20 cellular contexts compared by ENCODE assay signal in the genomic region with DNA sequence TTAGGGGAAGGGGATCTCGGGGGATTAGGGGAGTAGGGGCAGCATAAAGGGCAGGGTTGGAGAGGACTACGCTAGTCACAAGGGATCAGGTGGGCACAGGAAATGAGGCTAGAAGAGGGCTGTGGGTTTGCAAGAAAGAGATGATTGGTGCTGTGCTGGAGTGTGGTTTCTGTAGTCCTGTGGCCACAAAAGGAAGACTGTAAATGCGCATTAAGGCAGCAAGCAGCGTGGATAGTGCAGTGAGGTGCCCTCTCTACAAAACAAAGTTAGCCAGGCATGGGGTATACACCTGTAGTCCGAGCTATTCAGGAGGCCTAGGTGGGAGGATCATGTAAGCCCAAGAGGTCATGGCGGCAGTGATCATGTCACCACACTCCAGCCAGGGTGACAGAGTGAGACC.
DNase-seq lines count a peak whose midpoint lies in the region; ATAC-seq, FAIRE-seq and TF ChIP-seq lines count a peak whose summit lies in the region.
"Had no signal": no experiment of that assay in that cellular context is flagged by ENCODE, and none has a peak within 500 bp of the region (broad histone marks: within the 10 kb centered on the region; RNA-seq: fewer than 3 reads in every experiment).

No MANE protein-coding gene starts in this region.

- H3K9me3 Mint-ChIP-seq in activated CD4-positive, alpha-beta T cell treated with anti-CD3 and anti-CD28 coated beads for 36 hours (ENCODE audit: low read depth) = no peaks in the 10 kb centered on the region
- H3K9me3 Mint-ChIP-seq: activated B cell treated with CpG ODN at 0.5 μM for 24 hours had no signal

- CTCF ChIA-PET in activated CD4-positive, alpha-beta T cell treated with anti-CD3 and anti-CD28 coated beads for 36 hours (lab: Charles Lee) = interaction anchor here (1.6 kb wide), 1 partner anchor 14 kb away, joined by 4 read pairs; no protein-coding TSS in a partner anchor
- CTCF ChIA-PET in GM12878 (lab: Yijun Ruan, JAX) = no interaction called here

- H3K14ac ChIP-seq in trophoblast cell (ENCODE audit: low read length) = no peak overlapping the region

- peaks cover 39% of the 10 kb centered on the region for H3K36me3 Mint-ChIP-seq in activated CD4-positive, alpha-beta T cell treated with anti-CD3 and anti-CD28 coated beads for 36 hours (ENCODE audit: low read depth)

- no peak for TF ChIP-seq POLR2A in GM12878 (IDR thresholded peaks at IDR 0.05; ENCODE audit: low read depth, low read length)

- H3K9ac ChIP-seq in Loucy (ENCODE audit: low read depth, low read length, poor library complexity, severe bottlenecking) (no peak overlapping the region), GM12878 (ENCODE audit: control insufficient read depth, insufficient read depth, low read length) (no peak overlapping the region), trophoblast cell (ENCODE audit: low read length) (no peak overlapping the region)
- H3K9ac ChIP-seq: GM23248, parathyroid adenoma had no signal

- peaks cover 39% of the 10 kb centered on the region; the same call in 1 of the 2 replicates for H3K36me3 ChIP-seq in Loucy (ENCODE audit: insufficient read depth, low read length)
- H3K36me3 ChIP-seq in GM12878 (ENCODE audit: control insufficient read depth in 2 of 2, insufficient read depth in 2 of 2, low read length in 1 of 2) = peaks cover 3 to 9% of the 10 kb centered on the region in 2 experiments
- H3K36me3 ChIP-seq in trophoblast cell (ENCODE audit: control insufficient read depth in 1 of 2, insufficient read depth in 2 of 2, low read length in 2 of 2) = peaks cover 28 to 34% of the 10 kb centered on the region in 2 experiments

- H3K27ac Mint-ChIP-seq in activated CD4-positive, alpha-beta T cell treated with anti-CD3 and anti-CD28 coated beads for 36 hours = peak overlapping the region; percentile 60
- H3K27ac Mint-ChIP-seq: activated B cell treated with CpG ODN at 0.5 μM for 24 hours had no signal

- H3F3A ChIP-seq in Loucy (ENCODE audit: low read depth) = no peaks in the 10 kb centered on the region

- no peak overlapping the region for H4K91ac ChIP-seq in trophoblast cell (ENCODE audit: low read depth, low read length)

- BruUV-seq in GM12878 (replicated peaks; lab: Mats Ljungman, UMichigan) = no TSS peak

- no peaks in the 10 kb centered on the region for H3K27me3 ChIP-seq in Loucy (ENCODE audit: insufficient read depth, low read length, poor library complexity, severe bottlenecking)
- no peaks in the 10 kb centered on the region for H3K27me3 ChIP-seq in GM12878 (replicated peaks in 1 of 2; ENCODE audit: control insufficient read depth in 2 of 2, insufficient read depth in 2 of 2, low read length in 1 of 2)
- no peaks in the 10 kb centered on the region for H3K27me3 ChIP-seq in trophoblast cell (ENCODE audit: insufficient read depth, low read length)
- H3K27me3 ChIP-seq: upper lobe of right lung had no signal

- peaks cover 15% of the 10 kb centered on the region for H3K4me1 ChIP-seq in Loucy (ENCODE audit: insufficient read depth, low read length, poor library complexity, severe bottlenecking)
- no peaks in the 10 kb centered on the region for H3K4me1 ChIP-seq in GM12878 (ENCODE audit: control insufficient read depth, insufficient read depth, low read length)
- H3K4me1 ChIP-seq in trophoblast cell (ENCODE audit: control insufficient read depth in 1 of 2, insufficient read depth in 2 of 2, low read length in 2 of 2) = peaks cover 0 to 15% of the 10 kb centered on the region in 2 experiments
- H3K4me1 ChIP-seq: upper lobe of right lung had no signal

- peak overlapping the region; percentile 35 for H3K18ac ChIP-seq in trophoblast cell (ENCODE audit: low read length)

- TF ChIP-seq EP300 in GM12878 (IDR thresholded peaks at IDR 0.05; ENCODE audit: borderline replicate concordance in 1 of 2, control insufficient read depth in 1 of 2, low read depth in 2 of 2, low read length in 2 of 2) = no peak

- TF ChIP-seq CTCF in Loucy (conservative IDR thresholded peaks at IDR 0.05; ENCODE audit: low read length) (no peak), GM12878 (IDR thresholded peaks at IDR 0.05 in 2 of 3, conservative IDR thresholded peaks at IDR 0.05 in 1 of 3; ENCODE audit: control insufficient read depth in 2 of 3, extremely low read depth in 1 of 3, insufficient read depth in 1 of 3, low read depth in 3 of 3, low read length in 3 of 3) (no peak)

- H2BK12ac ChIP-seq in trophoblast cell (ENCODE audit: low read length) = no peak overlapping the region

- H4K8ac ChIP-seq in trophoblast cell (ENCODE audit: low read depth, low read length) = peak overlapping the region; percentile 16

- no peak overlapping the region for H2BK5ac ChIP-seq in trophoblast cell (ENCODE audit: low read depth, low read length, poor library complexity)

- H2AK5ac ChIP-seq in trophoblast cell (ENCODE audit: low read length) = no peak overlapping the region

- TF ChIP-seq RAD21 in GM12878 (IDR thresholded peaks at IDR 0.05; ENCODE audit: insufficient read depth, low read depth, low read length) = no peak

- 53% methylated on average over 6 of the region's 6 CpGs for WGBS in GM12878 (ENCODE audit: insufficient coverage, insufficient replicate concordance, low lambda C conversion rate, missing lambda C conversion rate)
- no CpG with 5 or more reads among the region's 6 CpGs for WGBS in trophoblast cell (ENCODE audit: extremely low coverage, insufficient coverage, insufficient read length)

- RAD21 ChIA-PET in GM12878 (lab: Charles Lee; ENCODE audit: unreplicated experiment) = interaction anchor here (0.8 kb wide), 1 partner anchor 250 kb away, joined by 3 read pairs; no protein-coding TSS in a partner anchor

- no peaks in the 10 kb centered on the region for H3K9me3 ChIP-seq in Loucy (ENCODE audit: insufficient read depth, low read depth, low read length)
- H3K9me3 ChIP-seq in GM12878 (replicated peaks; ENCODE audit: control insufficient read depth, insufficient read depth, low read length) = no peaks in the 10 kb centered on the region
- no peaks in the 10 kb centered on the region for H3K9me3 ChIP-seq in trophoblast cell (ENCODE audit: insufficient read depth, low read depth, low read length)
- H3K9me3 ChIP-seq: upper lobe of right lung had no signal

- in situ Hi-C loops in GM12878 (cut with MboI) = loop anchor here (25.0 kb wide), 1 partner anchor 884 kb away; no protein-coding TSS in a partner anchor

- no peak overlapping the region for H3K23ac ChIP-seq in trophoblast cell (ENCODE audit: low read length)

- intact Hi-C loops in activated CD4-positive, alpha-beta T cell treated with anti-CD3 and anti-CD28 coated beads for 36 hours (cut with DNase I, micrococcal nuclease) = no loop called here
- intact Hi-C loops in GM12878 (cut with micrococcal nuclease; ENCODE audit: unreplicated experiment) = no loop called here

- no peak for DNase-seq in activated CD4-positive, alpha-beta T cell treated with anti-CD3 and anti-CD28 coated beads for 36 hours
- no peak for DNase-seq in activated CD4-positive, alpha-beta T cell treated with anti-CD3 and anti-CD28 coated beads, Interleukin-2, amount 50 U/mL, for 4 hours
- DNase-seq in GM12878 (ENCODE audit: low read depth, low spot score) (no peak), trophoblast cell (no peak), cortex of kidney (lab: John Stamatoyannopoulos, UW) (no peak), HCEC 1CT (no peak), RCC 7860 (ENCODE audit: low spot score) (no peak)
- DNase-seq: activated B cell treated with CpG ODN at 0.5 μM for 24 hours, GM23248, Kasumi-1, NCI-H1417 treated with DMSO at 0.1 percent for 48 hours, NCI-H2227 treated with DMSO at 0.1 percent for 48 hours, upper lobe of right lung had no signal

- peaks cover 33% of the 10 kb centered on the region for H3K4me1 Mint-ChIP-seq in activated CD4-positive, alpha-beta T cell treated with anti-CD3 and anti-CD28 coated beads for 36 hours

- SMC1A ChIA-PET in GM12878 (lab: Charles Lee; ENCODE audit: uncharacterized antibody, unreplicated experiment) = interaction anchor here (0.9 kb wide), 1 partner anchor 21 kb away, joined by 3 read pairs; no protein-coding TSS in a partner anchor

- H3K27ac ChIP-seq in GM12878 (ENCODE audit: control insufficient read depth, insufficient read depth) (no peak overlapping the region), trophoblast cell (ENCODE audit: low read depth, low read length) (no peak overlapping the region)
- H3K27ac ChIP-seq: GM23248, parathyroid adenoma, skin epidermis, upper lobe of right lung had no signal

- no peaks in the 10 kb centered on the region for H3K9me2 ChIP-seq in Loucy (replicated peaks; ENCODE audit: low read depth, low read length)

- H3K4me3 ChIP-seq in Loucy (ENCODE audit: low read length, poor library complexity, severe bottlenecking) (peak overlapping the region; percentile 57), GM12878 (no peak overlapping the region), trophoblast cell (ENCODE audit: low read depth, low read length) (no peak overlapping the region)
- H3K4me3 ChIP-seq: GM23248, skin epidermis, upper lobe of right lung had no signal

- no peak for FAIRE-seq in GM12878 (lab: Jason Lieb, UNC)
- no peak for FAIRE-seq in RCC 7860 (lab: Jason Lieb, UNC)
- FAIRE-seq: A204.1, colon, frontal cortex had no signal

- H2AFZ ChIP-seq in Loucy (ENCODE audit: low read length) = no peak overlapping the region
- H2AFZ ChIP-seq in GM12878 (ENCODE audit: control insufficient read depth, low read depth, low read length) = no peak overlapping the region
- H2AFZ ChIP-seq in trophoblast cell (ENCODE audit: insufficient read depth, low read length, poor library complexity) = no peak overlapping the region
- H2AFZ ChIP-seq: GM23248, parathyroid adenoma had no signal

- no peaks in the 10 kb centered on the region for H3K27me3 Mint-ChIP-seq in activated CD4-positive, alpha-beta T cell treated with anti-CD3 and anti-CD28 coated beads for 36 hours
- H3K27me3 Mint-ChIP-seq: activated B cell treated with CpG ODN at 0.5 μM for 24 hours had no signal

- peak; percentile 72 for ATAC-seq in activated CD4-positive, alpha-beta T cell treated with anti-CD3 and anti-CD28 coated beads for 36 hours
- ATAC-seq in GM12878 = no peak
- ATAC-seq: left lobe of liver, upper lobe of right lung had no signal

- H3K79me1 ChIP-seq in trophoblast cell (ENCODE audit: low read length) = peaks cover 7% of the 10 kb centered on the region

- H3K79me2 ChIP-seq in Loucy (ENCODE audit: insufficient read depth, low read length) (no peaks in the 10 kb centered on the region), GM12878 (ENCODE audit: control insufficient read depth, insufficient read depth, low read length) (no peaks in the 10 kb centered on the region), trophoblast cell (ENCODE audit: control insufficient read depth, insufficient read depth, low read length, poor library complexity) (no peaks in the 10 kb centered on the region)
- H3K79me2 ChIP-seq: parathyroid adenoma had no signal

- H4K20me1 ChIP-seq in Loucy (ENCODE audit: insufficient read depth, low read length, poor library complexity, severe bottlenecking) = no peaks in the 10 kb centered on the region
- H4K20me1 ChIP-seq in GM12878 (ENCODE audit: control insufficient read depth, insufficient read depth) = no peaks in the 10 kb centered on the region

- no peak overlapping the region for H2BK120ac ChIP-seq in trophoblast cell (ENCODE audit: insufficient read depth, low read length, poor library complexity)

- H3K4me2 ChIP-seq in Loucy (ENCODE audit: low read depth, low read length, poor library complexity, severe bottlenecking) = peak overlapping the region; percentile 78
- no peak overlapping the region for H3K4me2 ChIP-seq in GM12878 (ENCODE audit: control insufficient read depth, insufficient read depth)
- H3K4me2 ChIP-seq in trophoblast cell (ENCODE audit: low read length) = no peak overlapping the region

- no peak overlapping the region for H3K4me3 Mint-ChIP-seq in activated CD4-positive, alpha-beta T cell treated with anti-CD3 and anti-CD28 coated beads for 36 hours
- H3K4me3 Mint-ChIP-seq: activated B cell treated with CpG ODN at 0.5 μM for 24 hours had no signal

- POLR2A ChIA-PET in activated CD4-positive, alpha-beta T cell treated with anti-CD3 and anti-CD28 coated beads for 36 hours (lab: Charles Lee) = no interaction called here
- POLR2A ChIA-PET in GM12878 (lab: Charles Lee) = no interaction called here

- H3K4ac ChIP-seq in trophoblast cell (ENCODE audit: low read depth, low read length) = no peak overlapping the region

- no peak overlapping the region for H4K12ac ChIP-seq in trophoblast cell (ENCODE audit: low read depth, low read length)
